10 cellular contexts compared by ENCODE assay signal in genomic region chr11:8685306-8685705, GRCh38. TPM values are rescaled to one million over a fixed set of nuclear protein-coding genes. Genes with fewer than 3 reads are reported as not detected.
A peak's percentile ranks its signal among the peaks of the same experiment; 100 is the strongest.
DNase-seq lines count a peak whose midpoint lies in the region; ATAC-seq, FAIRE-seq and TF ChIP-seq lines count a peak whose summit lies in the region.
"Had no signal": no experiment of that assay in that cellular context is flagged by ENCODE, and none has a peak within 500 bp of the region (broad histone marks: within the 10 kb centered on the region; RNA-seq: fewer than 3 reads in every experiment).

No MANE protein-coding gene starts in this region.

- H3K27ac ChIP-seq in SK-N-SH (ENCODE audit: low read depth in 2 of 2, low read length in 1 of 2) (peak overlapping the region; percentile 23 to 90; a peak in 3 of 4 replicates), astrocyte (ENCODE audit: low read depth, low read length) (no peak overlapping the region)
- H3K27ac ChIP-seq: upper lobe of right lung had no signal

- DNase-seq in SK-N-SH: no peak
- DNase-seq in astrocyte (ENCODE audit: low read depth): no peak
- no peak for DNase-seq in H7
- DNase-seq in amniotic stem cell (lab: John Stamatoyannopoulos, UW): no peak
- no peak for DNase-seq in GM03348 (ENCODE audit: low spot score)
- DNase-seq: 8988T, upper lobe of right lung had no signal

- TF ChIP-seq RAD21 in SK-N-SH (IDR thresholded peaks at IDR 0.05; ENCODE audit: low read length): no peak

- no peak for TF ChIP-seq CTCF in SK-N-SH (IDR thresholded peaks at IDR 0.05)
- TF ChIP-seq CTCF in Loucy (conservative IDR thresholded peaks at IDR 0.05; ENCODE audit: low read length): no peak
- no peak for TF ChIP-seq CTCF in astrocyte (IDR thresholded peaks at IDR 0.05; ENCODE audit: insufficient read depth, low read depth, low read length)
- TF ChIP-seq CTCF in nephron (IDR thresholded peaks at IDR 0.05; ENCODE audit: unreplicated experiment in 3 of 3): no peak

- peaks cover 43% of the 10 kb centered on the region for H3K4me1 Mint-ChIP-seq in astrocyte (ENCODE audit: low read depth, unreplicated experiment)
- peaks cover 66% of the 10 kb centered on the region for H3K4me1 Mint-ChIP-seq in nephron

- ATAC-seq in SK-N-SH treated with all-trans-retinoic acid at 6 μM for 48 hours: no peak
- ATAC-seq: upper lobe of right lung had no signal

- TF ChIP-seq EP300 in SK-N-SH (IDR thresholded peaks at IDR 0.05; ENCODE audit: borderline replicate concordance in 1 of 2, low read depth in 1 of 2, low read length in 1 of 2): no peak

- H3K9ac ChIP-seq in SK-N-SH (peak overlapping the region; percentile 100; the same call in 1 of the 2 replicates), Loucy (ENCODE audit: low read depth, low read length, poor library complexity, severe bottlenecking) (no peak overlapping the region), astrocyte (ENCODE audit: low read length) (peak overlapping the region; percentile 99)

- H3K79me2 ChIP-seq in SK-N-SH (ENCODE audit: insufficient read depth) (peaks cover 58% of the 10 kb centered on the region), Loucy (ENCODE audit: insufficient read depth, low read length) (peaks cover 68% of the 10 kb centered on the region), astrocyte (ENCODE audit: insufficient read depth, low read length) (peaks cover 48% of the 10 kb centered on the region)

- H2AFZ ChIP-seq in SK-N-SH (ENCODE audit: low read depth) (no peak overlapping the region), Loucy (ENCODE audit: low read length) (no peak overlapping the region), astrocyte (ENCODE audit: low read depth, low read length) (no peak overlapping the region)

- no peaks in the 10 kb centered on the region for H3K27me3 Mint-ChIP-seq in astrocyte (ENCODE audit: low read depth, unreplicated experiment)
- no peaks in the 10 kb centered on the region for H3K27me3 Mint-ChIP-seq in nephron (ENCODE audit: low read depth)

- H3K4me3 ChIP-seq in SK-N-SH (ENCODE audit: low read depth in 2 of 2, low read length in 1 of 2) (peak overlapping the region; percentile 95 to 99; a peak in 2 of 4 replicates), Loucy (ENCODE audit: low read length, poor library complexity, severe bottlenecking) (peak overlapping the region; percentile 94), astrocyte (ENCODE audit: insufficient read depth, low read depth, low read length) (peak overlapping the region; percentile 97), H7 (ENCODE audit: insufficient read depth, low read depth, low read length) (no peak overlapping the region)
- H3K4me3 ChIP-seq: upper lobe of right lung had no signal

- H3F3A ChIP-seq in SK-N-SH (replicated peaks; ENCODE audit: insufficient read depth): peaks cover 58% of the 10 kb centered on the region
- H3F3A ChIP-seq in Loucy (ENCODE audit: low read depth): peaks cover 8% of the 10 kb centered on the region

- CTCF ChIA-PET in SK-N-SH (lab: Yijun Ruan, JAX): no interaction called here

- H3K27me3 ChIP-seq in SK-N-SH (ENCODE audit: insufficient read depth) (no peaks in the 10 kb centered on the region), Loucy (ENCODE audit: insufficient read depth, low read length, poor library complexity, severe bottlenecking) (peaks cover 6% of the 10 kb centered on the region), astrocyte (ENCODE audit: insufficient read depth, low read length) (no peaks in the 10 kb centered on the region), H7 (ENCODE audit: control insufficient read depth, insufficient read depth, low read length) (no peaks in the 10 kb centered on the region)
- H3K27me3 ChIP-seq: upper lobe of right lung had no signal

- peak overlapping the region; percentile 99 for H3K4me3 Mint-ChIP-seq in astrocyte (ENCODE audit: unreplicated experiment)
- H3K4me3 Mint-ChIP-seq in nephron: peak overlapping the region; percentile 87 to 98 (median 92)

- H3K9me3 Mint-ChIP-seq in astrocyte (ENCODE audit: unreplicated experiment) (no peaks in the 10 kb centered on the region), nephron (no peaks in the 10 kb centered on the region)

- H3K9me3 ChIP-seq in SK-N-SH: no peaks in the 10 kb centered on the region
- H3K9me3 ChIP-seq in Loucy (ENCODE audit: insufficient read depth, low read depth, low read length): no peaks in the 10 kb centered on the region
- H3K9me3 ChIP-seq in astrocyte (ENCODE audit: insufficient read depth, low read depth, low read length): no peaks in the 10 kb centered on the region
- H3K9me3 ChIP-seq: upper lobe of right lung had no signal

- H3K4me1 ChIP-seq in SK-N-SH (ENCODE audit: control insufficient read depth in 1 of 2, insufficient read depth in 2 of 2, low read depth in 1 of 2, low read length in 1 of 2) (peaks cover 24 to 35% of the 10 kb centered on the region in 2 experiments; a peak in 3 of 4 replicates), Loucy (ENCODE audit: insufficient read depth, low read length, poor library complexity, severe bottlenecking) (peaks cover 44% of the 10 kb centered on the region), astrocyte (ENCODE audit: insufficient read depth, low read length) (peaks cover 56% of the 10 kb centered on the region)

- H3K4me2 ChIP-seq in SK-N-SH (peak overlapping the region; percentile 89), Loucy (ENCODE audit: low read depth, low read length, poor library complexity, severe bottlenecking) (peak overlapping the region; percentile 89), astrocyte (ENCODE audit: low read length) (peak overlapping the region; percentile 92)

- no peaks in the 10 kb centered on the region for H3K9me2 ChIP-seq in SK-N-SH
- no peaks in the 10 kb centered on the region for H3K9me2 ChIP-seq in Loucy (replicated peaks; ENCODE audit: low read depth, low read length)

- H4K20me1 ChIP-seq in SK-N-SH (ENCODE audit: insufficient read depth): peaks cover 15% of the 10 kb centered on the region
- H4K20me1 ChIP-seq in Loucy (ENCODE audit: insufficient read depth, low read length, poor library complexity, severe bottlenecking): peaks cover 37% of the 10 kb centered on the region
- peaks cover 48% of the 10 kb centered on the region for H4K20me1 ChIP-seq in astrocyte (ENCODE audit: insufficient read depth, low read length)

- peak overlapping the region; percentile 36 for H3K27ac Mint-ChIP-seq in astrocyte (ENCODE audit: unreplicated experiment)
- H3K27ac Mint-ChIP-seq in nephron: peak overlapping the region; percentile 17 to 75 (median 54)

- POLR2A ChIA-PET in SK-N-SH (lab: Yijun Ruan, JAX): no interaction called here

- peaks cover 27% of the 10 kb centered on the region for H3K36me3 Mint-ChIP-seq in astrocyte (ENCODE audit: low read depth, unreplicated experiment)
- H3K36me3 Mint-ChIP-seq in nephron (ENCODE audit: low read depth): peaks cover 57% of the 10 kb centered on the region

- WGBS in SK-N-SH (ENCODE audit: low lambda C conversion rate): 93% methylated on average over 7 of the region's 7 CpGs

- H3K36me3 ChIP-seq in SK-N-SH (replicated peaks in 1 of 2; ENCODE audit: control insufficient read depth in 1 of 2, insufficient read depth in 2 of 2, low read length in 1 of 2) (peaks cover 36 to 52% of the 10 kb centered on the region in 2 experiments), Loucy (ENCODE audit: insufficient read depth, low read length) (peaks cover 28% of the 10 kb centered on the region; the same call in 1 of the 2 replicates), astrocyte (ENCODE audit: insufficient read depth, low read length) (peaks cover 30% of the 10 kb centered on the region), H7 (replicated peaks; ENCODE audit: control insufficient read depth, insufficient read depth, low read length) (peaks cover 24% of the 10 kb centered on the region)

- FAIRE-seq in astrocyte (lab: Jason Lieb, UNC): no peak

TF ChIP-seq in SK-N-SH, 30 proteins besides CTCF, POLR2A, EP300 and RAD21 (continues in another document):
- TF ChIP-seq IRF3 (IDR thresholded peaks at IDR 0.05; ENCODE audit: low read depth, low read length): no peak

TF ChIP-seq in SK-N-SH treated with all-trans-retinoic acid at 6 μM for 48 hours, 23 proteins besides CTCF, POLR2A, EP300 and RAD21:
- TF ChIP-seq CREB5 (CRISPR knock-in tag; IDR thresholded peaks at IDR 0.05; ENCODE audit: low read depth) (no peak), ZNF565 (CRISPR knock-in tag; conservative IDR thresholded peaks at IDR 0.05; ENCODE audit: low read depth) (no peak), ZC3H10 (CRISPR knock-in tag; IDR thresholded peaks at IDR 0.05) (no peak), CSRNP3 (CRISPR knock-in tag; IDR thresholded peaks at IDR 0.05) (no peak), CSDC2 (CRISPR knock-in tag; IDR thresholded peaks at IDR 0.05) (no peak), GLIS3 (CRISPR knock-in tag; IDR thresholded peaks at IDR 0.05) (no peak)

RNA-seq across cellular contexts. Expression of gene RPL27A, which starts 2.7 kb away (rescaled TPM):
- polyA plus RNA-seq in SK-N-SH (2012; rRNA removed): 752 and 1,162 TPM in 2 replicates
- 1,039 and 1,258 TPM in 2 replicates for polyA plus RNA-seq in SK-N-SH (2012; cell fraction: cytosol; rRNA removed)
- polyA plus RNA-seq in SK-N-SH (2012; cell fraction: nucleus; rRNA removed): 308 and 341 TPM in 2 replicates
- total RNA-seq in astrocyte: 573 and 682 TPM in 2 replicates
- total RNA-seq in H7 (2014; rRNA removed; shearing (Covaris generic)): 901 and 1,070 TPM in 2 replicates

RNA-seq across cellular contexts. Expression of gene TRIM66, which starts 2.8 kb away (rescaled TPM):
- 6.4 and 8.0 TPM in 2 replicates for polyA plus RNA-seq in SK-N-SH (2012; rRNA removed)
- polyA plus RNA-seq in SK-N-SH (2012; cell fraction: cytosol; rRNA removed): 2.5 and 2.7 TPM in 2 replicates
- 44.1 and 62.7 TPM in 2 replicates for polyA plus RNA-seq in SK-N-SH (2012; cell fraction: nucleus; rRNA removed)
- 7.3 and 8.8 TPM in 2 replicates for total RNA-seq in astrocyte
- 0.83 and 0.96 TPM in 2 replicates for total RNA-seq in H7 (2014; rRNA removed; shearing (Covaris generic))
